15 cellular contexts compared by ENCODE assay signal in genomic region chr11:98616256-98616655, GRCh38.
"Had no signal": no experiment of that assay in that cellular context is flagged by ENCODE, and none has a peak within 500 bp of the region (broad histone marks: within the 10 kb centered on the region; RNA-seq: fewer than 3 reads in every experiment).

No MANE protein-coding gene starts in this region.

- DNase-seq: activated CD4-positive, alpha-beta T cell treated with anti-CD3 and anti-CD28 coated beads, Interleukin-2, amount 50 U/mL, for 48 hours; activated CD8-positive, alpha-beta memory T cell treated with anti-CD3 and anti-CD28 coated beads, Interleukin-2, amount 10 ng/mL, durations not matched to agents 7 days and 5 days; activated naive CD4-positive, alpha-beta T cell treated with anti-CD3 and anti-CD28 coated beads for 36 hours; activated T-cell treated with anti-CD3 and anti-CD28 coated beads, Interleukin-2, amount 50 U/mL, for 1 hour; hypothalamus; kidney glomerular epithelial cell; occipital lobe; psoas muscle; sigmoid colon; stimulated activated CD4-positive, alpha-beta T cell treated with anti-CD3 and anti-CD28 coated beads, Interleukin-1b, Interleukin-23, amount 100 ng/mL, for 48 hours; T-helper 1 cell; thyroid gland had no signal

- ATAC-seq: activated CD8-positive, alpha-beta memory T cell treated with anti-CD3 and anti-CD28 coated beads, Interleukin-2, amount 10 ng/mL, durations not matched to agents 7 days and 5 days; psoas muscle; stimulated activated memory B cell treated with anti-CD40 and anti-IgM and Interleukin-4, amounts not matched to agents 10 μg/mL and 1 μg/mL and 100 μg/mL, for 72 hours had no signal

- H3K27ac ChIP-seq: cardiac muscle cell, esophagus muscularis mucosa, psoas muscle, sigmoid colon, thyroid gland had no signal

- H3K36me3 ChIP-seq: cardiac muscle cell, esophagus muscularis mucosa, sigmoid colon, thyroid gland had no signal

- H3K4me1 ChIP-seq: esophagus muscularis mucosa, psoas muscle, sigmoid colon, thyroid gland had no signal

- H3K27me3 ChIP-seq: cardiac muscle cell, esophagus muscularis mucosa, sigmoid colon, thyroid gland had no signal

- H3K4me3 ChIP-seq: cardiac muscle cell, esophagus muscularis mucosa, psoas muscle, sigmoid colon, thyroid gland had no signal

- H3K9me3 ChIP-seq: psoas muscle, sigmoid colon, thyroid gland had no signal
